In genomic region chr2:136448435-136448834, GRCh38 we compare ENCODE assay signal across 15 cellular contexts.
A peak's percentile ranks its signal among the peaks of the same experiment; 100 is the strongest.
DNase-seq lines count a peak whose midpoint lies in the region; ATAC-seq lines count a peak whose summit lies in the region.
"Had no signal": no experiment of that assay in that cellular context is flagged by ENCODE, and none has a peak within 500 bp of the region (broad histone marks: within the 10 kb centered on the region; RNA-seq: fewer than 3 reads in every experiment).

No MANE protein-coding gene starts in this region.

- DNase-seq in DMS79 treated with DMSO at 0.1 percent for 48 hours (lab: John Stamatoyannopoulos, UW) (peak; percentile 87), NCI-H146 (lab: John Stamatoyannopoulos, UW) (peak; percentile 94), NCI-H510A treated with DMSO at 0.1 percent for 48 hours (lab: John Stamatoyannopoulos, UW) (peak; percentile 86), iris pigment epithelial cell (ENCODE audit: low read depth) (peak; percentile 4)
- no peak for DNase-seq in activated CD4-positive, CD25-positive, alpha-beta regulatory T cell treated with anti-CD3 and anti-CD28 coated beads, Interleukin-2, amount 50 U/mL, for 72 hours
- DNase-seq: activated B cell treated with CpG ODN at 0.5 μM for 24 hours; activated naive CD8-positive, alpha-beta T cell treated with anti-CD3 and anti-CD28 coated beads, Interleukin-2, amount 10 ng/mL, durations not matched to agents 7 days and 5 days; HCEC 1CT; naive thymus-derived CD8-positive, alpha-beta T cell; NCI-H1436 treated with DMSO at 0.1 percent for 48 hours; SHP77; spleen; T-helper 1 cell had no signal

- ATAC-seq in HG03039 (IDR thresholded peaks at IDR 0.05; ENCODE audit: unreplicated experiment) (no peak), HG03565 (IDR thresholded peaks at IDR 0.05; ENCODE audit: unreplicated experiment) (no peak)
- ATAC-seq: naive thymus-derived CD8-positive, alpha-beta T cell had no signal
